ENCODE assay signal across 16 cellular contexts in the genomic region with DNA sequence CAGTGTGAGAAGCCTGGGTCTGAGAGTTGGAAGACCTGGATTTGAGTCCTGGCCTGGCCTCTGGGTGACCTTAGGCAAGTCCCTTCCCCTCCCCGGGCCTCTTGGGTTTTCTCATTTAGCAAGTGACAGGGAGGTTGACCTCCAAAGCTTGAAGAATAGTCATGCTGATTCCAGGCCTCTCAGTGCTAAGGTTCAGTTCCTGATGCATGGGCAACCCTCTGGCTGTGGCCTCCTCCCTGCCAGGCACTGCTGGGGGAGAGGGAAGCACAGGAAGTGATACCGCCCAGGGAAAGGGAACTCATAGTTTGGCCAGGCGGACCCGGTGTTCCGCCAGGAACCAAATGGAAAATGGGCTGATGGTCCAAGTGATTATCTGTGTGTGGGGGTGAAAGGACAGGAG. TPM values are rescaled to one million over a fixed set of nuclear protein-coding genes. Genes with fewer than 3 reads are reported as not detected.
DNase-seq lines count a peak whose midpoint lies in the region; ATAC-seq, FAIRE-seq and TF ChIP-seq lines count a peak whose summit lies in the region.
"Had no signal": no experiment of that assay in that cellular context is flagged by ENCODE, and none has a peak within 500 bp of the region (broad histone marks: within the 10 kb centered on the region; RNA-seq: fewer than 3 reads in every experiment).

No MANE protein-coding gene starts in this region.

- TF ChIP-seq CTCF in spleen (IDR thresholded peaks at IDR 0.05 in 8 of 11, conservative IDR thresholded peaks at IDR 0.05 in 3 of 11) (no peak), uterus (IDR thresholded peaks at IDR 0.05) (no peak)

- DNase-seq in GM12891 (ENCODE audit: insufficient read length, low spot score) (no peak), UCSD-AML1 (lab: John Stamatoyannopoulos, UW; ENCODE audit: unreplicated experiment) (peak; percentile 62), right cardiac atrium (peak; percentile 73 to 86 (median 74)), spleen (no peak), NCI-H748 treated with DMSO at 0.1 percent for 48 hours (lab: John Stamatoyannopoulos, UW) (no peak), cerebellum (ENCODE audit: low spot score) (no peak), uterus (no peak)
- DNase-seq in stimulated activated CD4-positive, alpha-beta T cell treated with anti-CD3 and anti-CD28 coated beads, Interleukin-15, amount 100 ng/mL, for 24 hours, result no peak
- DNase-seq: activated CD4-positive, alpha-beta T cell treated with anti-CD3 and anti-CD28 coated beads, Interleukin-2, amount 10 ng/mL, durations not matched to agents 24 days and 14 days; gastrocnemius medialis; NCI-H1417; NCI-H2171 treated with DMSO at 0.1 percent for 48 hours; SIG-M5; small intestine; stimulated activated naive CD8-positive, alpha-beta T cell treated with anti-CD3 and anti-CD28 coated beads, Interleukin-15, amount 100 ng/mL, for 72 hours had no signal

- peaks cover 6% of the 10 kb centered on the region for H3K4me1 ChIP-seq in right cardiac atrium (ENCODE audit: control insufficient read depth, insufficient read depth, low read length)
- peaks cover 0 to 42% (median 24%) of the 10 kb centered on the region in 6 donors for H3K4me1 ChIP-seq in spleen
- no peaks in the 10 kb centered on the region for H3K4me1 ChIP-seq in uterus

- H3K27me3 ChIP-seq in right cardiac atrium (ENCODE audit: control insufficient read depth, insufficient read depth), result no peaks in the 10 kb centered on the region
- H3K27me3 ChIP-seq in spleen (replicated peaks in 1 of 7), result no peaks in the 10 kb centered on the region
- H3K27me3 ChIP-seq in uterus, result no peaks in the 10 kb centered on the region
- H3K27me3 ChIP-seq: gastrocnemius medialis had no signal

- H3K36me3 ChIP-seq in spleen (no peaks in the 10 kb centered on the region), uterus (no peaks in the 10 kb centered on the region)
- H3K36me3 ChIP-seq: gastrocnemius medialis had no signal

- peak; percentile 74 to 82 for ATAC-seq in right cardiac atrium
- ATAC-seq: stimulated activated naive CD8-positive, alpha-beta T cell treated with anti-CD3 and anti-CD28 coated beads, Interleukin-15, amount 100 ng/mL, for 72 hours had no signal

- H3K9me3 ChIP-seq in right cardiac atrium (ENCODE audit: control insufficient read depth, low read length), result no peaks in the 10 kb centered on the region
- H3K9me3 ChIP-seq in spleen, result no peaks in the 10 kb centered on the region
- no peaks in the 10 kb centered on the region for H3K9me3 ChIP-seq in uterus
- H3K9me3 ChIP-seq: gastrocnemius medialis had no signal

- WGBS in right cardiac atrium, result 51% methylated on average over 5 of the region's 5 CpGs
- 35 to 57% (median 45%) methylated on average over 5 of the region's 5 CpGs for WGBS in spleen, 5 donors

- H3K27ac ChIP-seq in right cardiac atrium (ENCODE audit: low read length), result no peak overlapping the region
- H3K27ac ChIP-seq in spleen, result peak overlapping the region in 6 of 8 donors; percentile 17 to 67 (median 46)
- H3K27ac ChIP-seq in uterus, result peak overlapping the region in 1 of 2 donors; percentile 21
- H3K27ac ChIP-seq: KMS-11 had no signal

- FAIRE-seq in GM12891 (lab: Jason Lieb, UNC), result no peak
- FAIRE-seq: small intestine had no signal

- intact Hi-C loops in right cardiac atrium (cut with DNase I) (no loop called here), spleen (cut with DNase I; ENCODE audit: low total_unique reads) (no loop called here), uterus (cut with DNase I; ENCODE audit: low total_unique reads) (no loop called here)

- H3K4me3 ChIP-seq in right cardiac atrium (ENCODE audit: low read length) (no peak overlapping the region), spleen (no peak overlapping the region), uterus (no peak overlapping the region)
- H3K4me3 ChIP-seq: gastrocnemius medialis had no signal

- TF ChIP-seq POLR2A in GM12891 (IDR thresholded peaks at IDR 0.05; ENCODE audit: low read depth, low read length), result no peak
- no peak for TF ChIP-seq POLR2A in spleen (IDR thresholded peaks at IDR 0.05)
- TF ChIP-seq POLR2A in uterus (IDR thresholded peaks at IDR 0.05), result no peak

TF ChIP-seq in GM12891, 5 proteins besides CTCF, POLR2A, EP300 and RAD21:
- 0 out of 2 replicates have a peak, but pooled peaks have one; percentile 1 for TF ChIP-seq SPI1 (IDR thresholded peaks at IDR 0.05; ENCODE audit: low read depth, low read length)
- no peak for TF ChIP-seq PAX5 (IDR thresholded peaks at IDR 0.05; ENCODE audit: insufficient read depth, low read length, severe bottlenecking)

RNA-seq across cellular contexts. Expression of gene WASF2, which starts 23.6 kb away (rescaled TPM):
- 54.8 TPM for polyA plus RNA-seq in GM12891 (2012; ENCODE audit: low read depth, missing spikeins)
- total RNA-seq in right cardiac atrium (10 to 100 TPM; 64.4 to 77.9 (median 71.5) TPM), spleen (100 to 1,000 TPM in 4 of 7 donors, 10 to 100 TPM in 3; 92.1 to 196 (median 129) TPM), cerebellum (15.2 TPM), uterus (100 to 1,000 TPM in 1 of 4 donors, 10 to 100 TPM in 3; 27.2 to 178 (median 41.1) TPM)
- polyA plus RNA-seq in right cardiac atrium (22.1 TPM), spleen (10 to 100 TPM; 17.2 to 36.8 (median 23.5) TPM)

Comparison
In these comparisons a context has a peak if more than half of its experiments do, and no peak if none do; other contexts are left out.
1. DNase-seq: peak in UCSD-AML1 (single experiment) and right cardiac atrium (3 of 3); none in GM12891 (single experiment), spleen (single experiment), NCI-H748 treated with DMSO at 0.1 percent for 48 hours (single experiment), stimulated activated CD4-positive, alpha-beta T cell treated with anti-CD3 and anti-CD28 coated beads, Interleukin-15, amount 100 ng/mL, for 24 hours (single experiment), cerebellum (single experiment) and uterus (0 of 2).